ENCODE assay signal across 14 cellular contexts in the genomic region with DNA sequence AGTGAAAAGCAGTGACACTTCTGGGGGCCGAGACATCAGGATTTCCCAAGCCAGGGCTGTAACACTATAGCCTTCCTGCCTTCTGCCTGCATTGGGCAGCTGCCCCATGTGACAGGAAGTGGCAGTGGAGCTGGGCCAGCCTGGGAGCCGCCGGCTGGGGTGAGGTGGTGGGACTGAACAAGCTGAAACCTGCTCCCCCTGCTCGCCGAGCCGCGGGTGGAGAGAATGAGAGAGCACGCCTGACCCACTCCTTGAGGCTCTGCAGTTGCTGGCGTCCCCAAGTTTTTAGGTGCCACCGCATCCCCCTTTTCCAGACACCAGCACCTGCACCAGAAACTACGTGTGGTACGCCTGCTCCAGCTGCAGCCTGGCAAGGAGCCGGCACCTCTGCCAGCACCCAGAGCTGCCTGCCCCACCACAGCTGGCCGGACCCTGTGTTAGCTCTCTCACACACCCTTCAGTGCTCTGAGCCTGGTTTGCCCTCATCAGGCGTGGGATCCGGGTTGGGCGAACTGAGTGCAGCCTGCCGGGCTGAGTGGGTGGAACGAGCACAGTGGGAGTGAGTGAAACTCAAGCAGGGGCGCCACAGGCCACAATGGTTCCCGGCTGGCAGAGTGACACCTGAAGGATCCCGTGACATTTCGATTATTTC.
DNase-seq lines count a peak whose midpoint lies in the region; FAIRE-seq and TF ChIP-seq lines count a peak whose summit lies in the region.
"Had no signal": no experiment of that assay in that cellular context is flagged by ENCODE, and none has a peak within 500 bp of the region (broad histone marks: within the 10 kb centered on the region; RNA-seq: fewer than 3 reads in every experiment).

No MANE protein-coding gene starts in this region.

- no peak for FAIRE-seq in H1 (lab: Jason Lieb, UNC)
- FAIRE-seq: urothelium cell line had no signal

- TF ChIP-seq CTCF in Calu3 (IDR thresholded peaks at IDR 0.05; ENCODE audit: unreplicated experiment) (no peak), H1 (IDR thresholded peaks at IDR 0.05; ENCODE audit: control extremely low read depth in 1 of 3, insufficient read depth in 1 of 3, low read depth in 1 of 3, low read length in 3 of 3) (no peak)

- H3K9ac ChIP-seq in H1 (replicated peaks in 1 of 4; ENCODE audit: extremely low read depth in 1 of 4, low read depth in 3 of 4, low read length in 3 of 4), result no peak overlapping the region
- no peak overlapping the region for H3K9ac ChIP-seq in neuronal stem cell (ENCODE audit: low read depth, low read length, poor library complexity)

- H2BK12ac ChIP-seq in H1 (ENCODE audit: low read depth, low read length) (peak overlapping the region; percentile 88), neuronal stem cell (ENCODE audit: low read length) (peak overlapping the region; percentile 58)

- no TSS peak for BruUV-seq in Calu3 (replicated peaks; lab: Mats Ljungman, UMichigan)

- peaks cover 28% of the 10 kb centered on the region for H3K36me3 Mint-ChIP-seq in Calu3 (ENCODE audit: insufficient read depth, unreplicated experiment)

- H3K4ac ChIP-seq in H1 (replicated peaks; ENCODE audit: insufficient read length, low read depth, low read length) (no peak overlapping the region), neuronal stem cell (ENCODE audit: low read length) (no peak overlapping the region)

- H3K56ac ChIP-seq in H1 (replicated peaks; ENCODE audit: insufficient read length, low read depth, low read length), result no peak overlapping the region

- H3K23ac ChIP-seq in H1 (ENCODE audit: insufficient read length) (no peak overlapping the region), neuronal stem cell (ENCODE audit: low read depth, low read length, poor library complexity) (peak overlapping the region; percentile 65)

- no peak overlapping the region for H2BK15ac ChIP-seq in H1 (ENCODE audit: low read length)
- H2BK15ac ChIP-seq in neuronal stem cell (ENCODE audit: low read length), result peak overlapping the region; percentile 64

- H4K5ac ChIP-seq in H1 (ENCODE audit: insufficient read length, low read depth, low read length), result no peak overlapping the region

- peaks cover 46% of the 10 kb centered on the region for H3K4me1 Mint-ChIP-seq in Calu3 (ENCODE audit: low read depth, unreplicated experiment)

- 89% methylated on average over 21 of the region's 23 CpGs; no CpG with 5 or more reads in 1 of the 2 experiments for WGBS in H1 (ENCODE audit: extremely low coverage in 1 of 2, insufficient coverage in 1 of 2, insufficient read length in 1 of 2, insufficient replicate concordance in 2 of 2, low coverage in 1 of 2, low lambda C conversion rate in 2 of 2, missing lambda C conversion rate in 1 of 2), 2 experiments
- no CpG with 5 or more reads among the region's 23 CpGs for WGBS in neuronal stem cell (ENCODE audit: extremely low coverage in 2 of 2, insufficient read length in 2 of 2, insufficient replicate concordance in 1 of 2), 2 donors

- no peak overlapping the region for H2BK120ac ChIP-seq in H1 (replicated peaks; ENCODE audit: low read depth, low read length)
- no peak overlapping the region for H2BK120ac ChIP-seq in neuronal stem cell (ENCODE audit: low read depth, low read length)

- H2BK20ac ChIP-seq in H1 (ENCODE audit: low read length), result no peak overlapping the region; the same call in 1 of the 2 replicates

- no peak overlapping the region for H3K27ac ChIP-seq in H1 (ENCODE audit: low read depth, low read length)
- no peak overlapping the region for H3K27ac ChIP-seq in neuronal stem cell (replicated peaks; ENCODE audit: low read length)

- H3K14ac ChIP-seq in H1 (ENCODE audit: insufficient read length) (no peak overlapping the region), neuronal stem cell (ENCODE audit: low read length) (no peak overlapping the region)

- H3K4me1 ChIP-seq in H1 (replicated peaks in 1 of 4; ENCODE audit: control insufficient read depth in 3 of 4, insufficient read depth in 4 of 4, low read length in 3 of 4) (peaks cover 0 to 11% (median 9%) of the 10 kb centered on the region in 4 experiments; a peak in 4 of 7 replicates), neuronal stem cell (ENCODE audit: control insufficient read depth in 2 of 2, insufficient read depth in 1 of 2, low read depth in 1 of 2, low read length in 2 of 2) (peaks cover 0 to 7% of the 10 kb centered on the region in 2 donors)

- H3K18ac ChIP-seq in H1 (ENCODE audit: extremely low read depth, low read length) (peak overlapping the region; percentile 62; the same call in 1 of the 2 replicates), neuronal stem cell (ENCODE audit: low read length) (peak overlapping the region; percentile 87)

- H3K4me2 ChIP-seq in H1 (ENCODE audit: insufficient read depth in 1 of 2, low read depth in 2 of 2, low read length in 2 of 2) (no peak overlapping the region), neuronal stem cell (ENCODE audit: insufficient read depth, low read length, poor library complexity, severe bottlenecking) (no peak overlapping the region)

- H3K36me3 ChIP-seq in H1 (ENCODE audit: control insufficient read depth in 2 of 4, insufficient read depth in 4 of 4, low read length in 3 of 4) (no peaks in the 10 kb centered on the region), neuronal stem cell (replicated peaks in 1 of 2; ENCODE audit: control insufficient read depth in 2 of 2, insufficient read depth in 2 of 2, low read length in 2 of 2) (no peaks in the 10 kb centered on the region)

- peaks cover 2% of the 10 kb centered on the region for H3K9me3 Mint-ChIP-seq in Calu3 (ENCODE audit: low read depth, unreplicated experiment)

- POLR2A ChIA-PET in H1 (lab: Charles Lee; ENCODE audit: partially characterized antibody), result interaction anchor here (1.1 to 1.7 kb wide), 2 partner anchors 9 to 14 kb away, joined by 3 to 7 read pairs; no protein-coding TSS in a partner anchor

- no peak overlapping the region for H2AFZ ChIP-seq in H1 (ENCODE audit: low read length)
- no peak overlapping the region for H2AFZ ChIP-seq in neuronal stem cell (ENCODE audit: low read length)

- no peak for TF ChIP-seq RAD21 in H1 (IDR thresholded peaks at IDR 0.05 in 1 of 2, conservative IDR thresholded peaks at IDR 0.05 in 1 of 2; ENCODE audit: low read depth in 2 of 2, low read length in 2 of 2)

- H3K27me3 Mint-ChIP-seq in Calu3 (ENCODE audit: unreplicated experiment), result no peaks in the 10 kb centered on the region
- H3K27me3 Mint-ChIP-seq: activated naive CD8-positive, alpha-beta T cell treated with anti-CD3 and anti-CD28 coated beads, Interleukin-2, amount 50 U/mL, for 24 hours; T-helper 17 cell had no signal

- H3K23me2 ChIP-seq in H1 (ENCODE audit: low read depth, low read length), result no peaks in the 10 kb centered on the region

- H3K9me3 ChIP-seq in H1 (ENCODE audit: insufficient read depth in 2 of 2, low read depth in 1 of 2, low read length in 1 of 2), result no peaks in the 10 kb centered on the region; a peak in 1 of 4 replicates
- H3K9me3 ChIP-seq in neuronal stem cell (replicated peaks in 1 of 2; ENCODE audit: control insufficient read depth in 2 of 2, insufficient read depth in 1 of 2, low read depth in 1 of 2, low read length in 2 of 2), result peaks cover 4 to 9% of the 10 kb centered on the region in 2 donors
- H3K9me3 ChIP-seq: mucosa of descending colon had no signal

- intact Hi-C loops in Calu3 (cut with micrococcal nuclease; ENCODE audit: unreplicated experiment), result loop anchor here (1.0 kb wide), 1 partner anchor 113 kb away; no protein-coding TSS in a partner anchor

- CTCF ChIA-PET in Calu3 (lab: Charles Lee) (interaction anchor here (0.7 to 1.5 kb wide), 7 partner anchors 9 to 1177 kb away, joined by 3 to 6 read pairs (median 3); a partner anchor contains a TSS), H1 (lab: Charles Lee; ENCODE audit: partially characterized antibody) (interaction anchor here (0.9 to 1.6 kb wide), 5 partner anchors 9 to 21 kb away, joined by 3 to 5 read pairs (median 4); no protein-coding TSS in a partner anchor)

- H3K79me1 ChIP-seq in H1 (ENCODE audit: low read depth, low read length) (no peaks in the 10 kb centered on the region), neuronal stem cell (ENCODE audit: low read depth, low read length) (peaks cover 5% of the 10 kb centered on the region)

- H3K27ac Mint-ChIP-seq in Calu3 (ENCODE audit: unreplicated experiment), result peak overlapping the region; percentile 99
- H3K27ac Mint-ChIP-seq: activated naive CD8-positive, alpha-beta T cell treated with anti-CD3 and anti-CD28 coated beads, Interleukin-2, amount 50 U/mL, for 24 hours; T-helper 17 cell had no signal

- TF ChIP-seq EP300 in H1 (IDR thresholded peaks at IDR 0.05; ENCODE audit: borderline replicate concordance in 1 of 2, low read depth in 2 of 2, low read length in 2 of 2), result no peak

- peaks cover 0 to 2% of the 10 kb centered on the region in 2 experiments; a peak in 1 of 4 replicates for H3K79me2 ChIP-seq in H1 (ENCODE audit: control insufficient read depth in 1 of 2, insufficient read depth in 2 of 2, low read length in 2 of 2)

- peak overlapping the region; percentile 76 for H3K4me3 Mint-ChIP-seq in Calu3 (ENCODE audit: low read depth, unreplicated experiment)
- H3K4me3 Mint-ChIP-seq: activated naive CD8-positive, alpha-beta T cell treated with anti-CD3 and anti-CD28 coated beads, Interleukin-2, amount 50 U/mL, for 24 hours; T-helper 17 cell had no signal

- H2AK5ac ChIP-seq in H1 (ENCODE audit: low read depth, low read length), result peak overlapping the region; percentile 89
- peak overlapping the region; percentile 97 for H2AK5ac ChIP-seq in neuronal stem cell (ENCODE audit: low read depth, low read length)

- H2BK5ac ChIP-seq in H1 (ENCODE audit: low read depth, low read length), result peak overlapping the region; percentile 67; the same call in 1 of the 2 replicates
- H2BK5ac ChIP-seq in neuronal stem cell (ENCODE audit: low read length), result peak overlapping the region; percentile 30

- H4K8ac ChIP-seq in H1 (ENCODE audit: extremely low read depth, insufficient read depth, low read length) (peak overlapping the region; percentile 69), neuronal stem cell (ENCODE audit: low read depth, low read length) (peak overlapping the region; percentile 53)

- DNase-seq in Calu3 (peak; percentile 85), NOMO-1 treated with DMSO at 0.1 percent for 48 hours (lab: John Stamatoyannopoulos, UW; ENCODE audit: unreplicated experiment) (peak; percentile 59), H1 (ENCODE audit: low read depth in 1 of 2, low spot score in 2 of 2) (no peak), neuronal stem cell (ENCODE audit: low spot score) (no peak), ACHN (no peak), kidney tubule cell (ENCODE audit: low spot score) (no peak), LoVo (ENCODE audit: low spot score) (no peak)
- DNase-seq in activated CD4-positive, alpha-beta T cell treated with anti-CD3 and anti-CD28 coated beads, Interleukin-2, amount 50 U/mL, for 48 hours, result no peak
- DNase-seq: activated naive CD8-positive, alpha-beta T cell treated with anti-CD3 and anti-CD28 coated beads, Interleukin-2, amount 50 U/mL, for 24 hours; effector CD8-positive, alpha-beta T cell; NK-92 treated with Interleukin-12 subunit alpha and Interleukin-12 subunit beta, amount 100 ng/mL, for 24 hours; T-helper 17 cell had no signal

- in situ Hi-C loops in ACHN (cut with HindIII; ENCODE audit: low pct_ligation_motif_present, low pct_unique_long_range_greater_than_20kb, low sequenced_read_pairs), result no loop called here

- no peak overlapping the region for H3K4me3 ChIP-seq in H1 (ENCODE audit: extremely low read depth in 1 of 4, insufficient read depth in 2 of 4, low read depth in 3 of 4, low read length in 4 of 4)
- peak overlapping the region in 1 of 2 donors; percentile 7 for H3K4me3 ChIP-seq in neuronal stem cell (ENCODE audit: low read length in 2 of 2)
- H3K4me3 ChIP-seq: mucosa of descending colon had no signal

- TF ChIP-seq POLR2A in H1 (IDR thresholded peaks at IDR 0.05; ENCODE audit: control extremely low read depth in 1 of 2, low read depth in 2 of 2, low read length in 2 of 2), result no peak

- H3K27me3 ChIP-seq in H1 (replicated peaks in 1 of 4; ENCODE audit: control insufficient read depth in 3 of 4, extremely low read depth in 1 of 4, insufficient read depth in 3 of 4, low read length in 3 of 4) (no peaks in the 10 kb centered on the region), neuronal stem cell (ENCODE audit: control insufficient read depth in 3 of 3, insufficient read depth in 3 of 3, low read depth in 1 of 3, low read length in 3 of 3) (no peaks in the 10 kb centered on the region)

- H4K20me1 ChIP-seq in H1 (replicated peaks in 1 of 2; ENCODE audit: control insufficient read depth in 1 of 2, insufficient read depth in 2 of 2, low read length in 2 of 2), result no peaks in the 10 kb centered on the region

- H4K91ac ChIP-seq in H1 (replicated peaks; ENCODE audit: insufficient read length, low read length) (peak overlapping the region; percentile 66), neuronal stem cell (ENCODE audit: low read depth, low read length, poor library complexity) (peak overlapping the region; percentile 86)

Comparison
In these comparisons a context has a peak if more than half of its experiments do, and no peak if none do; other contexts are left out.
1. DNase-seq: peak in Calu3 (single experiment) and NOMO-1 treated with DMSO at 0.1 percent for 48 hours (single experiment); none in H1 (0 of 2), neuronal stem cell (single experiment), ACHN (single experiment), activated CD4-positive, alpha-beta T cell treated with anti-CD3 and anti-CD28 coated beads, Interleukin-2, amount 50 U/mL, for 48 hours (0 of 2), kidney tubule cell (single experiment) and LoVo (single experiment).